ENCODE assay signal across 8 cellular contexts in genomic region chr10:103859161-103860141, GRCh38. TPM values are rescaled to one million over a fixed set of nuclear protein-coding genes. Genes with fewer than 3 reads are reported as not detected.
A peak's percentile ranks its signal among the peaks of the same experiment; 100 is the strongest.
DNase-seq lines count a peak whose midpoint lies in the region; ATAC-seq, FAIRE-seq and TF ChIP-seq lines count a peak whose summit lies in the region.

No MANE protein-coding gene starts in this region.

- FAIRE-seq in urothelium cell line (lab: Jason Lieb, UNC), result no peak

- ATAC-seq in HG03175 (IDR thresholded peaks at IDR 0.05; ENCODE audit: unreplicated experiment), result peak; percentile 52
- peak; percentile 75 for ATAC-seq in activated T-helper 17 cell treated with anti-CD3 and anti-CD28 coated beads, Interleukin-2, amount 50 U/mL, for 72 hours (replicated peaks)

- H3K36me3 ChIP-seq in Peyer's patch, result no peaks in the 10 kb centered on the region
- H3K36me3 ChIP-seq in neuronal stem cell (replicated peaks in 1 of 2; ENCODE audit: control insufficient read depth in 2 of 2, insufficient read depth in 2 of 2, low read length in 2 of 2), result no peaks in the 10 kb centered on the region

- peak; percentile 34 for DNase-seq in SIG-M5 treated with dmso at 0.1 percent for 504 hours (lab: John Stamatoyannopoulos, UW; ENCODE audit: unreplicated experiment)
- no peak for DNase-seq in SIG-M5 (lab: John Stamatoyannopoulos, UW)
- DNase-seq in Peyer's patch, result peak in 1 of 3 donors; percentile 80
- DNase-seq in fibroblast of pulmonary artery (ENCODE audit: low read depth), result peak; percentile 80
- DNase-seq in neuronal stem cell (ENCODE audit: low spot score), result peak; percentile 65
- peak; percentile 67 for DNase-seq in urothelium cell line (ENCODE audit: low spot score)

- H3K36me3 Mint-ChIP-seq in activated T-helper 17 cell treated with anti-CD3 and anti-CD28 coated beads, Interleukin-2, amount 50 U/mL, for 72 hours (ENCODE audit: low read depth), result no peaks in the 10 kb centered on the region

- H3K27me3 ChIP-seq in Peyer's patch (no peaks in the 10 kb centered on the region), neuronal stem cell (ENCODE audit: control insufficient read depth in 3 of 3, insufficient read depth in 3 of 3, low read depth in 1 of 3, low read length in 3 of 3) (peaks cover 0 to 10% (median 4%) of the 10 kb centered on the region in 3 experiments)

- H2BK15ac ChIP-seq in neuronal stem cell (ENCODE audit: low read length), result no peak overlapping the region

- no peak overlapping the region for H2BK12ac ChIP-seq in neuronal stem cell (ENCODE audit: low read length)

- H3K4ac ChIP-seq in neuronal stem cell (ENCODE audit: low read length), result no peak overlapping the region

- H3K23ac ChIP-seq in neuronal stem cell (ENCODE audit: low read depth, low read length, poor library complexity), result no peak overlapping the region

- H3K9ac ChIP-seq in neuronal stem cell (ENCODE audit: low read depth, low read length, poor library complexity), result peak overlapping the region; percentile 65

- H3K4me1 ChIP-seq in Peyer's patch (peaks cover 0 to 14% (median 6%) of the 10 kb centered on the region in 4 donors), neuronal stem cell (ENCODE audit: control insufficient read depth in 2 of 2, insufficient read depth in 1 of 2, low read depth in 1 of 2, low read length in 2 of 2) (peaks cover 7 to 13% of the 10 kb centered on the region in 2 donors)

- H2AFZ ChIP-seq in neuronal stem cell (ENCODE audit: low read length), result peak overlapping the region; percentile 38

- no peak overlapping the region for H3K27ac ChIP-seq in Peyer's patch
- no peak overlapping the region for H3K27ac ChIP-seq in neuronal stem cell (replicated peaks; ENCODE audit: low read length)

- no peak overlapping the region for H2AK5ac ChIP-seq in neuronal stem cell (ENCODE audit: low read depth, low read length)

- no peak overlapping the region for H3K27ac Mint-ChIP-seq in activated T-helper 17 cell treated with anti-CD3 and anti-CD28 coated beads, Interleukin-2, amount 50 U/mL, for 72 hours

- H3K9me3 ChIP-seq in Peyer's patch (no peaks in the 10 kb centered on the region), neuronal stem cell (replicated peaks in 1 of 2; ENCODE audit: control insufficient read depth in 2 of 2, insufficient read depth in 1 of 2, low read depth in 1 of 2, low read length in 2 of 2) (no peaks in the 10 kb centered on the region)

- no peak overlapping the region for H3K18ac ChIP-seq in neuronal stem cell (ENCODE audit: low read length)

- no peaks in the 10 kb centered on the region for H3K79me1 ChIP-seq in neuronal stem cell (ENCODE audit: low read depth, low read length)

- H3K4me2 ChIP-seq in neuronal stem cell (ENCODE audit: insufficient read depth, low read length, poor library complexity, severe bottlenecking), result no peak overlapping the region

- H3K27me3 Mint-ChIP-seq in activated T-helper 17 cell treated with anti-CD3 and anti-CD28 coated beads, Interleukin-2, amount 50 U/mL, for 72 hours, result peaks cover 15% of the 10 kb centered on the region

- no peak overlapping the region for H3K4me3 ChIP-seq in Peyer's patch
- no peak overlapping the region for H3K4me3 ChIP-seq in fibroblast of pulmonary artery (replicated peaks; ENCODE audit: low read depth, low read length)
- no peak overlapping the region for H3K4me3 ChIP-seq in neuronal stem cell (ENCODE audit: low read length in 2 of 2)

- peaks cover 3% of the 10 kb centered on the region for H3K4me1 Mint-ChIP-seq in activated T-helper 17 cell treated with anti-CD3 and anti-CD28 coated beads, Interleukin-2, amount 50 U/mL, for 72 hours

- TF ChIP-seq POLR2A in Peyer's patch (IDR thresholded peaks at IDR 0.05), result no peak

- no peak overlapping the region for H4K8ac ChIP-seq in neuronal stem cell (ENCODE audit: low read depth, low read length)

- TF ChIP-seq CTCF in Peyer's patch (IDR thresholded peaks at IDR 0.05) (peak; percentile 18 to 86 (median 72)), fibroblast of pulmonary artery (IDR thresholded peaks at IDR 0.05; ENCODE audit: low read length, missing control alignments) (peak; percentile 61)

- no peak overlapping the region for H3K4me3 Mint-ChIP-seq in activated T-helper 17 cell treated with anti-CD3 and anti-CD28 coated beads, Interleukin-2, amount 50 U/mL, for 72 hours

- H2BK5ac ChIP-seq in neuronal stem cell (ENCODE audit: low read length), result no peak overlapping the region

- no peak overlapping the region for H4K91ac ChIP-seq in neuronal stem cell (ENCODE audit: low read depth, low read length, poor library complexity)

- no peak overlapping the region for H3K14ac ChIP-seq in neuronal stem cell (ENCODE audit: low read length)

- no CpG with 5 or more reads among the region's 15 CpGs for WGBS in neuronal stem cell (ENCODE audit: extremely low coverage in 2 of 2, insufficient read length in 2 of 2, insufficient replicate concordance in 1 of 2), 2 donors

- no peak overlapping the region for H2BK120ac ChIP-seq in neuronal stem cell (ENCODE audit: low read depth, low read length)

- no peaks in the 10 kb centered on the region for H3K9me3 Mint-ChIP-seq in activated T-helper 17 cell treated with anti-CD3 and anti-CD28 coated beads, Interleukin-2, amount 50 U/mL, for 72 hours

RNA-seq across cellular contexts. Expression of gene SH3PXD2A, which starts 4.1 kb away (rescaled TPM):
- 10 to 100 TPM; 12.1 to 68.5 (median 21.7) TPM for total RNA-seq in Peyer's patch
- 10 to 100 TPM in 1 of 2 donors, 1 to 10 TPM in 1; 8.0 to 19.3 TPM for total RNA-seq in activated T-helper 17 cell treated with anti-CD3 and anti-CD28 coated beads, Interleukin-2, amount 50 U/mL, for 72 hours
- 9.8 TPM for polyA plus RNA-seq in neuronal stem cell (2013, experiment 1 of 2)
- polyA plus RNA-seq in neuronal stem cell (2013, experiment 2 of 2), result 9.8 TPM

RNA-seq across cellular contexts. Expression of gene STN1, which starts 58.5 kb away (rescaled TPM):
- total RNA-seq in Peyer's patch, result 10 to 100 TPM in 3 of 4 donors, 1 to 10 TPM in 1; 9.5 to 37.1 (median 18.5) TPM
- 10 to 100 TPM; 41.9 to 45.4 TPM for total RNA-seq in activated T-helper 17 cell treated with anti-CD3 and anti-CD28 coated beads, Interleukin-2, amount 50 U/mL, for 72 hours
- polyA plus RNA-seq in neuronal stem cell (2013, experiment 1 of 2), result 17.4 TPM
- polyA plus RNA-seq in neuronal stem cell (2013, experiment 2 of 2), result 16.7 TPM
